Comparison of ENCODE assay signal across 21 cellular contexts in the genomic region with DNA sequence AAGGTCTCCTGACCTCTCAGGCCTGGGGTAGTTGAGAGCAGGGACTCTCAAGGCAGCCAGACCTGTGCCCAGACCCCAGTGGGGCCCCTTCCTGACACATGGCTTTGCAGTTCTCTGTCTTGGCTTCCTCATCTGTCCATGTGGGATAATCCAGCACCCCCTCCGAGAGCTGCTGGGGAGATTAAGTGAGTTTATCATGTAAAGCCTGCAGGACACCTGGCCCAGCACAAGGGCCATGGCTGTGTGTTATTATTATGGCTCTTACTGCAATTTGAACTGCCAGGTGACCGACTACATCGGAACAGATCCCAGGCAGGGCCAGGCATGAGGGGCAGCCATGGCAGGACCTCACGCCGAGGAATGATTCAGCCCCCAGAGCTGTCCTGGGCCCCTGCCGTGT. TPM values are rescaled to one million over a fixed set of nuclear protein-coding genes. Genes with fewer than 3 reads are reported as not detected.
A peak's percentile ranks its signal among the peaks of the same experiment; 100 is the strongest.
DNase-seq lines count a peak whose midpoint lies in the region; TF ChIP-seq lines count a peak whose summit lies in the region.
"Had no signal": no experiment of that assay in that cellular context is flagged by ENCODE, and none has a peak within 500 bp of the region (broad histone marks: within the 10 kb centered on the region; RNA-seq: fewer than 3 reads in every experiment).

No MANE protein-coding gene starts in this region.

- H3K4me3 ChIP-seq in breast epithelium (no peak overlapping the region), ascending aorta (no peak overlapping the region), tibial artery (no peak overlapping the region)
- H3K4me3 ChIP-seq: mucosa of descending colon, neural progenitor cell, spleen had no signal

- no peaks in the 10 kb centered on the region for H3K27me3 Mint-ChIP-seq in MCF 10A (ENCODE audit: insufficient read depth, unreplicated experiment)

- H3K27me3 ChIP-seq in breast epithelium (no peaks in the 10 kb centered on the region), ascending aorta (no peaks in the 10 kb centered on the region), tibial artery (no peaks in the 10 kb centered on the region)
- H3K27me3 ChIP-seq: neural progenitor cell, spleen had no signal

- POLR2A ChIA-PET in MCF 10A (lab: Yijun Ruan, JAX): interaction anchor here (0.6 to 6.1 kb wide), 2 partner anchors 12 to 242 kb away, joined by 3 to 101 read pairs; partner anchors contain the start of gene DUSP7

- H3K4me3 Mint-ChIP-seq in MCF 10A (ENCODE audit: unreplicated experiment): no peak overlapping the region
- H3K4me3 Mint-ChIP-seq: B cell had no signal

- H3K4me1 ChIP-seq in breast epithelium: peaks cover 5 to 6% of the 10 kb centered on the region in 2 donors
- H3K4me1 ChIP-seq in ascending aorta: peaks cover 26 to 41% of the 10 kb centered on the region in 2 donors
- peaks cover 9 to 62% (median 43%) of the 10 kb centered on the region in 4 donors for H3K4me1 ChIP-seq in tibial artery

- peaks cover 18% of the 10 kb centered on the region for H3K36me3 Mint-ChIP-seq in MCF 10A (ENCODE audit: insufficient read depth, unreplicated experiment)
- H3K36me3 Mint-ChIP-seq: neural progenitor cell had no signal

- H3K9me3 ChIP-seq in breast epithelium (no peaks in the 10 kb centered on the region), ascending aorta (no peaks in the 10 kb centered on the region), tibial artery (no peaks in the 10 kb centered on the region)
- H3K9me3 ChIP-seq: mucosa of descending colon, spleen had no signal

- intact Hi-C loops in MCF 10A (cut with micrococcal nuclease) (no loop called here), breast epithelium (cut with DNase I; ENCODE audit: low total_unique reads) (no loop called here), ascending aorta (cut with DNase I) (no loop called here), tibial artery (cut with DNase I; ENCODE audit: low total_unique reads) (no loop called here)

- peaks cover 54% of the 10 kb centered on the region for H3K4me1 Mint-ChIP-seq in MCF 10A (ENCODE audit: insufficient read depth, unreplicated experiment)
- H3K4me1 Mint-ChIP-seq: B cell had no signal

- TF ChIP-seq CTCF in MCF 10A (IDR thresholded peaks at IDR 0.05; ENCODE audit: unreplicated experiment) (no peak), breast epithelium (IDR thresholded peaks at IDR 0.05) (no peak), ascending aorta (IDR thresholded peaks at IDR 0.05) (no peak), tibial artery (IDR thresholded peaks at IDR 0.05) (no peak)

- TF ChIP-seq POLR2A in breast epithelium (IDR thresholded peaks at IDR 0.05): no peak

- H3K36me3 ChIP-seq in breast epithelium (no peaks in the 10 kb centered on the region), ascending aorta (peaks cover 8 to 10% of the 10 kb centered on the region in 2 donors), tibial artery (peaks cover 0 to 8% (median 2%) of the 10 kb centered on the region in 3 donors)
- H3K36me3 ChIP-seq: neural progenitor cell had no signal

- no TSS peak for BruUV-seq in MCF 10A (replicated peaks; lab: Mats Ljungman, UMichigan)

- H3K27ac ChIP-seq in breast epithelium (no peak overlapping the region), ascending aorta (peak overlapping the region; percentile 94 to 99), epithelial cell of prostate (peak overlapping the region; percentile 100), tibial artery (peak overlapping the region; percentile 90 to 97)
- H3K27ac ChIP-seq: neural progenitor cell, spleen, VCaP had no signal

- H3K9me3 Mint-ChIP-seq in MCF 10A (ENCODE audit: unreplicated experiment): no peaks in the 10 kb centered on the region
- H3K9me3 Mint-ChIP-seq: neural progenitor cell had no signal

- no peak for DNase-seq in MCF 10A (ENCODE audit: unreplicated experiment)
- no peak for DNase-seq in breast epithelium (ENCODE audit: low spot score in 2 of 2)
- no peak for DNase-seq in ascending aorta (ENCODE audit: low spot score in 2 of 2)
- no peak for DNase-seq in epithelial cell of prostate (ENCODE audit: low read depth, low spot score)
- DNase-seq in tibial artery: no peak
- no peak for DNase-seq in NOMO-1 treated with DMSO at 0.1 percent for 48 hours (lab: John Stamatoyannopoulos, UW; ENCODE audit: unreplicated experiment)
- no peak for DNase-seq in COLO668 (lab: John Stamatoyannopoulos, UW; ENCODE audit: unreplicated experiment)
- DNase-seq in activated naive CD4-positive, alpha-beta T cell treated with Interleukin-2 at 50 U/mL for 16 hours: no peak
- DNase-seq: amniotic stem cell; Calu3; cerebellar nuclear complex; head of caudate nucleus; mucosa of descending colon; NCI-H1436; NCI-H2171 treated with DMSO at 0.1 percent for 48 hours; SIG-M5; spleen; stimulated activated CD4-positive, alpha-beta T cell treated with anti-CD3 and anti-CD28 coated beads, Interleukin-4, amount 100 ng/mL, for 4 hours had no signal

- CTCF ChIA-PET in MCF 10A (lab: Yijun Ruan, JAX): interaction anchor here (0.6 to 3.2 kb wide), 7 partner anchors 10 to 1117 kb away, joined by 3 to 18 read pairs (median 3); partner anchors contain the start of genes PRKCD and RPL29

- H3K27ac Mint-ChIP-seq in MCF 10A (ENCODE audit: low read depth, unreplicated experiment): peak overlapping the region; percentile 95
- H3K27ac Mint-ChIP-seq: B cell had no signal

RNA-seq across cellular contexts. Expression of gene DUSP7, which starts 12.6 kb away (rescaled TPM):
- total RNA-seq in MCF 10A (2022): 67.4 and 69.1 TPM in 2 replicates
- 10 to 100 TPM in 1 of 3 donors, 1 to 10 TPM in 2; 7.0 to 11.1 (median 8.6) TPM for total RNA-seq in breast epithelium
- total RNA-seq in ascending aorta: 76.5 TPM

RNA-seq across cellular contexts. Expression of gene RPL29, which starts 48.1 kb away (rescaled TPM):
- total RNA-seq in MCF 10A (2022): 1,551 and 1,602 TPM in 2 replicates
- total RNA-seq in breast epithelium: 1,000 to 10,000 TPM; 1,890 to 2,530 (median 2,229) TPM
- total RNA-seq in ascending aorta: 1,224 TPM

Comparison
In these comparisons a context has a peak if more than half of its experiments do, and no peak if none do; other contexts are left out.
1. H3K27ac ChIP-seq: peak in ascending aorta (2 of 2), epithelial cell of prostate (single experiment) and tibial artery (2 of 2); none in breast epithelium (0 of 2).